ENCODE assay signal across 8 cellular contexts in genomic region chr17:11996722-11997146, GRCh38. TPM values are rescaled to one million over a fixed set of nuclear protein-coding genes. Genes with fewer than 3 reads are reported as not detected.
A peak's percentile ranks its signal among the peaks of the same experiment; 100 is the strongest.
DNase-seq lines count a peak whose midpoint lies in the region; ATAC-seq and TF ChIP-seq lines count a peak whose summit lies in the region.

No MANE protein-coding gene starts in this region.

- H3K27ac Mint-ChIP-seq in GM23338 = peak overlapping the region; percentile 90

- no peak for TF ChIP-seq POLR2A in suprapubic skin (IDR thresholded peaks at IDR 0.05)

- peaks cover 20% of the 10 kb centered on the region for H3K4me1 Mint-ChIP-seq in GM23338

- peaks cover 6% of the 10 kb centered on the region for H3K27me3 Mint-ChIP-seq in GM23338 (ENCODE audit: insufficient read depth, low read depth, poor library complexity)

- H3K9me3 Mint-ChIP-seq in GM23338 = no peaks in the 10 kb centered on the region; the same call in 1 of the 3 replicates

- H3K36me3 ChIP-seq in GM23338 (ENCODE audit: insufficient read depth) (no peaks in the 10 kb centered on the region), suprapubic skin (peaks cover 11% of the 10 kb centered on the region)
- peaks cover 7% of the 10 kb centered on the region for H3K36me3 ChIP-seq in effector memory CD4-positive, alpha-beta T cell (ENCODE audit: control insufficient read depth, insufficient read depth, low read length)

- peak overlapping the region; percentile 86 for H3K4me2 ChIP-seq in GM23338

- H3K9me2 ChIP-seq in GM23338 (ENCODE audit: insufficient read depth) = 0 out of 2 replicates have a peak, but pooled peaks cover 2% of the 10 kb centered on the region

- peak overlapping the region; percentile 88 for H3K4me3 Mint-ChIP-seq in GM23338

- H3K4me1 ChIP-seq in GM23338 (ENCODE audit: insufficient read depth) = peaks cover 18% of the 10 kb centered on the region
- H3K4me1 ChIP-seq in effector memory CD4-positive, alpha-beta T cell (ENCODE audit: control insufficient read depth, insufficient read depth, low read length, poor library complexity, severe bottlenecking) = peaks cover 3% of the 10 kb centered on the region
- peaks cover 13% of the 10 kb centered on the region for H3K4me1 ChIP-seq in suprapubic skin

- no peak for ATAC-seq in GM23338

- peaks cover 5% of the 10 kb centered on the region; the same call in 1 of the 2 replicates for H3F3A ChIP-seq in GM23338 (replicated peaks; ENCODE audit: low read depth)

- peak overlapping the region; percentile 80; the same call in 1 of the 2 replicates for H2AFZ ChIP-seq in GM23338

- H3K36me3 Mint-ChIP-seq in GM23338 (ENCODE audit: low read depth) = peaks cover 16% of the 10 kb centered on the region

- H3K27me3 ChIP-seq in GM23338 (ENCODE audit: insufficient read depth) (no peaks in the 10 kb centered on the region), suprapubic skin (no peaks in the 10 kb centered on the region)
- no peaks in the 10 kb centered on the region for H3K27me3 ChIP-seq in effector memory CD4-positive, alpha-beta T cell (replicated peaks; ENCODE audit: control insufficient read depth, insufficient read depth, low read length, poor library complexity, severe bottlenecking)

- TF ChIP-seq CTCF in GM23338 (conservative IDR thresholded peaks at IDR 0.05; ENCODE audit: low read depth in 2 of 2) (no peak), suprapubic skin (IDR thresholded peaks at IDR 0.05) (peak in 1 of 2 donors; percentile 4)

- 2% methylated on average over 11 of the region's 14 CpGs for WGBS in suprapubic skin

- H3K4me3 ChIP-seq in GM23338 = peak overlapping the region; percentile 65
- H3K4me3 ChIP-seq in Jurkat, Clone E6-1 (ENCODE audit: low read length) = peak overlapping the region; percentile 89
- H3K4me3 ChIP-seq in effector memory CD4-positive, alpha-beta T cell (ENCODE audit: insufficient read depth, low read depth, low read length, poor library complexity, severe bottlenecking) = peak overlapping the region; percentile 82
- H3K4me3 ChIP-seq in suprapubic skin = peak overlapping the region; percentile 88

- no peak for TF ChIP-seq EP300 in suprapubic skin (IDR thresholded peaks at IDR 0.05)

- H4K20me1 ChIP-seq in GM23338 (replicated peaks; ENCODE audit: insufficient read depth) = no peaks in the 10 kb centered on the region

- H3K79me2 ChIP-seq in GM23338 (replicated peaks; ENCODE audit: insufficient read depth) = peaks cover 8% of the 10 kb centered on the region; the same call in 1 of the 2 replicates

- H3K9me3 ChIP-seq in effector memory CD4-positive, alpha-beta T cell (ENCODE audit: control insufficient read depth, low read length) = no peaks in the 10 kb centered on the region
- no peaks in the 10 kb centered on the region for H3K9me3 ChIP-seq in suprapubic skin

- H3K27ac ChIP-seq in GM23338 (ENCODE audit: low read depth) (peak overlapping the region; percentile 88), suprapubic skin (peak overlapping the region; percentile 93)
- peak overlapping the region; percentile 86 for H3K27ac ChIP-seq in effector memory CD4-positive, alpha-beta T cell (ENCODE audit: insufficient read depth, low read length, poor library complexity, severe bottlenecking)

- peak; percentile 32 for DNase-seq in NK-92 treated with Interleukin-12 subunit alpha and Interleukin-12 subunit beta, amount 100 ng/mL, for 24 hours (lab: John Stamatoyannopoulos, UW)
- DNase-seq in NK-92 (lab: John Stamatoyannopoulos, UW; ENCODE audit: unreplicated experiment) (no peak), GM23338 (ENCODE audit: low spot score) (peak; percentile 70), T follicular helper cell (ENCODE audit: low read depth) (peak; percentile 6), medulla oblongata (ENCODE audit: extremely low spot score) (peak; percentile 70), suprapubic skin (ENCODE audit: low spot score in 2 of 2) (peak; percentile 80 to 81)
- DNase-seq in Jurkat, Clone E6-1 (ENCODE audit: low read depth, low spot score) = peak; percentile 44
- peak in 1 of 3 donors; percentile 16 for DNase-seq in effector memory CD4-positive, alpha-beta T cell

TF ChIP-seq in GM23338, 12 proteins besides CTCF, POLR2A, EP300 and RAD21:
- TF ChIP-seq NANOG (IDR thresholded peaks at IDR 0.05; ENCODE audit: borderline replicate concordance) = no peak
- no peak for TF ChIP-seq EZH2 (IDR thresholded peaks at IDR 0.05; ENCODE audit: low read depth, unreplicated experiment)
- no peak for TF ChIP-seq ZNF114 (CRISPR knock-in tag; IDR thresholded peaks at IDR 0.05)
TF ChIP-seq in GM23338: peak in this region for 0.

RNA-seq across cellular contexts. Expression of gene ZNF18, which starts 0.5 kb away (rescaled TPM):
- total RNA-seq in GM23338 (2014; rRNA removed; shearing (Covaris generic)) = 9.2 and 9.8 TPM in 2 replicates
- polyA plus RNA-seq in GM23338 (2016; fragmentation: Nextera tagmentation; extraction: Ambion mirVana) = 5.9 TPM in 2 replicates
- polyA plus RNA-seq in Jurkat, Clone E6-1 (2012; ENCODE audit: insufficient read depth, insufficient read length) = 13.1 TPM
- total RNA-seq in suprapubic skin = 10 to 100 TPM in 3 of 4 donors, 1 to 10 TPM in 1; 8.3 to 16.6 (median 11.4) TPM

RNA-seq across cellular contexts. Expression of gene MAP2K4, which starts 23.9 kb away (rescaled TPM):
- 36.4 and 36.9 TPM in 2 replicates for total RNA-seq in GM23338 (2014; rRNA removed; shearing (Covaris generic))
- 23.3 and 25.3 TPM in 2 replicates for polyA plus RNA-seq in GM23338 (2016; fragmentation: Nextera tagmentation; extraction: Ambion mirVana)
- 15.2 TPM for polyA plus RNA-seq in Jurkat, Clone E6-1 (2012; ENCODE audit: insufficient read depth, insufficient read length)
- total RNA-seq in suprapubic skin = 10 to 100 TPM; 29.3 to 35.7 (median 32.3) TPM
